In genomic region chr19:18474366-18474887, GRCh38 we compare ENCODE assay signal across 16 cellular contexts. TPM values are rescaled to one million over a fixed set of nuclear protein-coding genes. Genes with fewer than 3 reads are reported as not detected.
A peak's percentile ranks its signal among the peaks of the same experiment; 100 is the strongest.
DNase-seq lines count a peak whose midpoint lies in the region; ATAC-seq and TF ChIP-seq lines count a peak whose summit lies in the region.
"Had no signal": no experiment of that assay in that cellular context is flagged by ENCODE, and none has a peak within 500 bp of the region (broad histone marks: within the 10 kb centered on the region; RNA-seq: fewer than 3 reads in every experiment).

No MANE protein-coding gene starts in this region.

- no peak overlapping the region for H3K4me3 ChIP-seq in left ventricle myocardium inferior
- no peak overlapping the region for H3K4me3 ChIP-seq in upper lobe of left lung
- H3K4me3 ChIP-seq: body of pancreas had no signal

- no peak for TF ChIP-seq EP300 in upper lobe of left lung (IDR thresholded peaks at IDR 0.05)

- H3K4me3 Mint-ChIP-seq in activated T-helper 2 cell treated with anti-CD3 and anti-CD28 coated beads, Interferon-gamma antibody, Interleukin-2, Interleukin-4, amounts not matched to agents 10 μg/mL and 5 μg/mL and 100 μg/mL, durations not matched to agents 14 hours and 24 hours and 36 hours (ENCODE audit: low read depth): no peak overlapping the region
- H3K4me3 Mint-ChIP-seq in natural killer cell: no peak overlapping the region
- H3K4me3 Mint-ChIP-seq: naive B cell had no signal

- ATAC-seq in left ventricle myocardium superior (no peak), natural killer cell (no peak), upper lobe of left lung (ENCODE audit: low FRiP score in 2 of 2) (no peak)
- ATAC-seq: body of pancreas had no signal

- no peak for TF ChIP-seq CTCF in left ventricle myocardium inferior (IDR thresholded peaks at IDR 0.05; ENCODE audit: borderline replicate concordance)
- TF ChIP-seq CTCF in natural killer cell (IDR thresholded peaks at IDR 0.05): no peak
- no peak for TF ChIP-seq CTCF in upper lobe of left lung (IDR thresholded peaks at IDR 0.05)

- H3K9me3 ChIP-seq in left ventricle myocardium inferior (replicated peaks): no peaks in the 10 kb centered on the region
- no peaks in the 10 kb centered on the region for H3K9me3 ChIP-seq in upper lobe of left lung
- H3K9me3 ChIP-seq: body of pancreas had no signal

- H3K27ac ChIP-seq in left ventricle myocardium inferior (replicated peaks) (peak overlapping the region; percentile 25), upper lobe of left lung (peak overlapping the region in 3 of 4 donors; percentile 69 to 89 (median 74))
- H3K27ac ChIP-seq: VCaP had no signal

- peaks cover 34% of the 10 kb centered on the region for H3K4me1 Mint-ChIP-seq in activated T-helper 2 cell treated with anti-CD3 and anti-CD28 coated beads, Interferon-gamma antibody, Interleukin-2, Interleukin-4, amounts not matched to agents 10 μg/mL and 5 μg/mL and 100 μg/mL, durations not matched to agents 14 hours and 24 hours and 36 hours (ENCODE audit: low read depth)
- H3K4me1 Mint-ChIP-seq in natural killer cell: peaks cover 59 to 76% of the 10 kb centered on the region in 2 donors

- H3K36me3 ChIP-seq in left ventricle myocardium inferior (peaks cover 16% of the 10 kb centered on the region), upper lobe of left lung (peaks cover 0 to 26% (median 9%) of the 10 kb centered on the region in 4 donors)

- no peaks in the 10 kb centered on the region for H3K9me3 Mint-ChIP-seq in activated T-helper 2 cell treated with anti-CD3 and anti-CD28 coated beads, Interferon-gamma antibody, Interleukin-2, Interleukin-4, amounts not matched to agents 10 μg/mL and 5 μg/mL and 100 μg/mL, durations not matched to agents 14 hours and 24 hours and 36 hours
- H3K9me3 Mint-ChIP-seq in natural killer cell: no peaks in the 10 kb centered on the region
- H3K9me3 Mint-ChIP-seq: naive B cell had no signal

- DNase-seq in left ventricle myocardium inferior (no peak), left ventricle myocardium superior (no peak), natural killer cell (no peak), upper lobe of left lung (no peak), NCI-H1417 treated with DMSO at 0.1 percent for 48 hours (lab: John Stamatoyannopoulos, UW) (no peak), NCI-H2196 (lab: John Stamatoyannopoulos, UW; ENCODE audit: unreplicated experiment) (no peak), ureter (ENCODE audit: low spot score) (no peak)
- DNase-seq in activated T-helper 2 cell treated with anti-CD3 and anti-CD28 coated beads, Interferon-gamma antibody, Interleukin-2, Interleukin-4, amounts not matched to agents 10 μg/mL and 5 μg/mL and 100 μg/mL, durations not matched to agents 14 hours and 24 hours and 36 hours (ENCODE audit: low spot score): no peak
- DNase-seq: ACHN; body of pancreas; naive B cell; NCI-H1694 treated with DMSO at 0.1 percent for 48 hours; NCI-H345; NK-92 treated with Interleukin-12 subunit alpha and Interleukin-12 subunit beta, amount 100 ng/mL, for 24 hours; RPMI8226 had no signal

- H3K27ac Mint-ChIP-seq in activated T-helper 2 cell treated with anti-CD3 and anti-CD28 coated beads, Interferon-gamma antibody, Interleukin-2, Interleukin-4, amounts not matched to agents 10 μg/mL and 5 μg/mL and 100 μg/mL, durations not matched to agents 14 hours and 24 hours and 36 hours: peak overlapping the region; percentile 17
- peak overlapping the region; percentile 93 to 99 for H3K27ac Mint-ChIP-seq in natural killer cell

- TF ChIP-seq POLR2A in upper lobe of left lung (IDR thresholded peaks at IDR 0.05): no peak

- H3K27me3 ChIP-seq in left ventricle myocardium inferior (ENCODE audit: low read depth) (no peaks in the 10 kb centered on the region), upper lobe of left lung (no peaks in the 10 kb centered on the region)
- H3K27me3 ChIP-seq: body of pancreas had no signal

- intact Hi-C loops in left ventricle myocardium inferior (cut with micrococcal nuclease) (no loop called here), left ventricle myocardium superior (cut with micrococcal nuclease) (no loop called here), natural killer cell (cut with micrococcal nuclease) (no loop called here)
- intact Hi-C loops in activated T-helper 2 cell treated with anti-CD3 and anti-CD28 coated beads, Interferon-gamma antibody, Interleukin-2, Interleukin-4, amounts not matched to agents 10 μg/mL and 5 μg/mL and 100 μg/mL, durations not matched to agents 14 hours and 24 hours and 36 hours (cut with micrococcal nuclease): no loop called here

- WGBS in upper lobe of left lung, 2 donors: 83 to 93% methylated on average over 3 to 10 of the region's 13 CpGs

- peaks cover 11% of the 10 kb centered on the region for H3K36me3 Mint-ChIP-seq in activated T-helper 2 cell treated with anti-CD3 and anti-CD28 coated beads, Interferon-gamma antibody, Interleukin-2, Interleukin-4, amounts not matched to agents 10 μg/mL and 5 μg/mL and 100 μg/mL, durations not matched to agents 14 hours and 24 hours and 36 hours (ENCODE audit: low read depth)
- no peaks in the 10 kb centered on the region for H3K36me3 Mint-ChIP-seq in natural killer cell

- no peaks in the 10 kb centered on the region for H3K27me3 Mint-ChIP-seq in activated T-helper 2 cell treated with anti-CD3 and anti-CD28 coated beads, Interferon-gamma antibody, Interleukin-2, Interleukin-4, amounts not matched to agents 10 μg/mL and 5 μg/mL and 100 μg/mL, durations not matched to agents 14 hours and 24 hours and 36 hours (ENCODE audit: low read depth)
- no peaks in the 10 kb centered on the region for H3K27me3 Mint-ChIP-seq in natural killer cell (ENCODE audit: low read depth in 2 of 2)
- H3K27me3 Mint-ChIP-seq: naive B cell had no signal

- peaks cover 81% of the 10 kb centered on the region for H3K4me1 ChIP-seq in left ventricle myocardium inferior
- peaks cover 60 to 78% (median 67%) of the 10 kb centered on the region in 4 donors for H3K4me1 ChIP-seq in upper lobe of left lung

RNA-seq across cellular contexts. Expression of gene ISYNA1, which starts 36.5 kb away (rescaled TPM):
- total RNA-seq in left ventricle myocardium inferior (24.1 TPM), left ventricle myocardium superior (24.4 TPM), natural killer cell (10 to 100 TPM; 39.7 to 53.6 (median 40.1) TPM), upper lobe of left lung (10 to 100 TPM; 14.5 to 55.5 (median 20.0) TPM), ureter (116 TPM)
- 15.1 and 20.3 TPM in 2 replicates for total RNA-seq in activated T-helper 2 cell treated with anti-CD3 and anti-CD28 coated beads, Interferon-gamma antibody, Interleukin-2, Interleukin-4, amounts not matched to agents 10 μg/mL and 5 μg/mL and 100 μg/mL, durations not matched to agents 14 hours and 24 hours and 36 hours

RNA-seq across cellular contexts. Expression of gene ELL, which starts 47.4 kb away (rescaled TPM):
- total RNA-seq in left ventricle myocardium inferior (7.9 TPM), left ventricle myocardium superior (9.3 TPM), natural killer cell (10 to 100 TPM; 61.1 to 64.3 (median 63.8) TPM), upper lobe of left lung (10 to 100 TPM; 19.8 to 66.0 (median 22.4) TPM), ureter (29.2 TPM)
- 27.0 and 27.5 TPM in 2 replicates for total RNA-seq in activated T-helper 2 cell treated with anti-CD3 and anti-CD28 coated beads, Interferon-gamma antibody, Interleukin-2, Interleukin-4, amounts not matched to agents 10 μg/mL and 5 μg/mL and 100 μg/mL, durations not matched to agents 14 hours and 24 hours and 36 hours

RNA-seq across cellular contexts. Expression of gene SSBP4, which starts 55.2 kb away (rescaled TPM):
- 30.8 TPM for total RNA-seq in left ventricle myocardium inferior
- total RNA-seq in left ventricle myocardium superior: 36.4 TPM
- total RNA-seq in activated T-helper 2 cell treated with anti-CD3 and anti-CD28 coated beads, Interferon-gamma antibody, Interleukin-2, Interleukin-4, amounts not matched to agents 10 μg/mL and 5 μg/mL and 100 μg/mL, durations not matched to agents 14 hours and 24 hours and 36 hours: 133 and 146 TPM in 2 replicates
- 100 to 1,000 TPM; 137 to 169 (median 158) TPM for total RNA-seq in natural killer cell
- total RNA-seq in upper lobe of left lung: 100 to 1,000 TPM in 1 of 6 donors, 10 to 100 TPM in 5; 52.0 to 157 (median 84.1) TPM
- 74.7 TPM for total RNA-seq in ureter
